Comparison of ENCODE assay signal across 1 cellular context in genomic region chr17:57380055-57380356, GRCh38.
TF ChIP-seq lines count a peak whose summit lies in the region.

No MANE protein-coding gene starts in this region.

TF ChIP-seq in SK-N-SH, 30 proteins besides CTCF, POLR2A, EP300 and RAD21 (continued from another document):
- no peak for TF ChIP-seq RXRA (IDR thresholded peaks at IDR 0.05; ENCODE audit: borderline replicate concordance, low read depth)
- no peak for TF ChIP-seq PBX3 (IDR thresholded peaks at IDR 0.05)
TF ChIP-seq in SK-N-SH: peak in this region for 0.
